ENCODE assay signal across 32 cellular contexts in the genomic region with DNA sequence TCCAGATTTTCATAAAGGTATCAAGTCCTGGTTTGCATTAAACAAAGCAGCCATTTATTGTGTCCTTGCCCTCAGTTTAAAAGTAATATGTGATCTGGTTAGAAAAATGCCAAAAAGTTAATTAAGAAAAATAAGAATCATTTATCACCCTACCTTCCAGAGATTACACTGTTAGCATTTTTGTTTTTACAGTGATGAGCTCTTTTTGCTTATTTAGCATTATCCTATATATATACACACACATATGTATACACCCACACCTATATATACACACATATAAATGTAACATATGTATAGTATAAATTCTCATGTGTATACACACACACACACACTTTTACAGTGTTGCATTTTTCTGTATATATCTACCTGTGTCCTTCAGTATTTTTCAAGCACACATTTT.
DNase-seq lines count a peak whose midpoint lies in the region; ATAC-seq, FAIRE-seq and TF ChIP-seq lines count a peak whose summit lies in the region.
"Had no signal": no experiment of that assay in that cellular context is flagged by ENCODE, and none has a peak within 500 bp of the region (broad histone marks: within the 10 kb centered on the region; RNA-seq: fewer than 3 reads in every experiment).

No MANE protein-coding gene starts in this region.

- H2AFZ ChIP-seq in HepG2 (ENCODE audit: low read length) (no peak overlapping the region), IMR-90 (replicated peaks; ENCODE audit: low read length, poor library complexity) (no peak overlapping the region), K562 (ENCODE audit: low read depth, low read length) (no peak overlapping the region)

- dilution Hi-C loops in IMR-90 (cut with HindIII; ENCODE audit: low sequenced_read_pairs, unreplicated experiment): no loop called here

- no peak overlapping the region for H4K91ac ChIP-seq in IMR-90 (ENCODE audit: insufficient read depth, low read depth, low read length)

- H3K79me1 ChIP-seq in IMR-90 (ENCODE audit: low read depth in 1 of 2, low read length in 2 of 2): peaks cover 4 to 7% of the 10 kb centered on the region in 2 experiments; a peak in 2 of 4 replicates

- no peaks in the 10 kb centered on the region for H4K20me1 ChIP-seq in HepG2 (ENCODE audit: insufficient read depth, low read length)
- H4K20me1 ChIP-seq in IMR-90 (ENCODE audit: insufficient read depth, low read length): no peaks in the 10 kb centered on the region
- H4K20me1 ChIP-seq in K562 (replicated peaks; ENCODE audit: control insufficient read depth, insufficient read depth, low read length): no peaks in the 10 kb centered on the region
- H4K20me1 ChIP-seq: BLaER1; BLaER1 treated with 17β-estradiol and CSF1 and Interleukin-3, amounts not matched to agents 10 nM and 100 nM had no signal

- TF ChIP-seq CTCF in HepG2 (CRISPR knock-in tag; IDR thresholded peaks at IDR 0.05) (no peak), right lobe of liver (IDR thresholded peaks at IDR 0.05) (no peak), A549 (IDR thresholded peaks at IDR 0.05) (no peak), IMR-90 (conservative IDR thresholded peaks at IDR 0.05; ENCODE audit: low read depth, low read length) (no peak), K562 (IDR thresholded peaks at IDR 0.05 in 2 of 3, conservative IDR thresholded peaks at IDR 0.05 in 1 of 3; ENCODE audit: insufficient read depth in 2 of 3, low read depth in 1 of 3, low read length in 3 of 3) (no peak), stomach (IDR thresholded peaks at IDR 0.05) (no peak)

- peaks cover 12% of the 10 kb centered on the region for H3K9me1 ChIP-seq in IMR-90 (ENCODE audit: insufficient read depth, low read length)
- no peaks in the 10 kb centered on the region for H3K9me1 ChIP-seq in K562 (ENCODE audit: control insufficient read depth, insufficient read depth, low read length)

- no peaks in the 10 kb centered on the region for H3K9me3 ChIP-seq in HepG2 (ENCODE audit: low read length)
- H3K9me3 ChIP-seq in right lobe of liver: no peaks in the 10 kb centered on the region
- no peaks in the 10 kb centered on the region for H3K9me3 ChIP-seq in A549
- no peaks in the 10 kb centered on the region for H3K9me3 ChIP-seq in IMR-90 (ENCODE audit: control insufficient read depth, insufficient read depth, low read length)
- no peaks in the 10 kb centered on the region for H3K9me3 ChIP-seq in K562 (replicated peaks; ENCODE audit: control insufficient read depth, insufficient read depth, low read depth, low read length)
- H3K9me3 ChIP-seq in stomach: no peaks in the 10 kb centered on the region
- H3K9me3 ChIP-seq: BE2C; BLaER1 treated with 17β-estradiol and CSF1 and Interleukin-3, amounts not matched to agents 10 nM and 100 nM; Caco-2 had no signal

- no peak overlapping the region for H2AK5ac ChIP-seq in IMR-90 (ENCODE audit: low read depth, low read length)

- H3K4me2 ChIP-seq in HepG2 (ENCODE audit: low read depth, low read length) (no peak overlapping the region), A549 (no peak overlapping the region), IMR-90 (ENCODE audit: low read depth, low read length) (no peak overlapping the region), K562 (ENCODE audit: insufficient read depth, low read length) (no peak overlapping the region)
- H3K4me2 ChIP-seq: BLaER1 had no signal

- H2BK120ac ChIP-seq in IMR-90 (ENCODE audit: low read depth, low read length): no peak overlapping the region

- H3K79me2 ChIP-seq in HepG2 (ENCODE audit: insufficient read depth, low read length): no peaks in the 10 kb centered on the region
- H3K79me2 ChIP-seq in K562 (ENCODE audit: control insufficient read depth, insufficient read depth, low read length): no peaks in the 10 kb centered on the region

- no peak for ATAC-seq in HepG2
- ATAC-seq in right lobe of liver: no peak
- ATAC-seq in A549: no peak
- ATAC-seq in IMR-90 (ENCODE audit: low read depth): no peak
- no peak for ATAC-seq in K562
- ATAC-seq: CD8-positive, alpha-beta T cell had no signal

- no peak overlapping the region for H4K8ac ChIP-seq in IMR-90 (ENCODE audit: low read depth in 2 of 2, low read length in 2 of 2)

- H3K4ac ChIP-seq in IMR-90 (ENCODE audit: low read depth, low read length): no peak overlapping the region

- H3K14ac ChIP-seq in IMR-90 (replicated peaks; ENCODE audit: low read depth, low read length): no peak overlapping the region

- no TSS peak for BruUV-seq in HepG2 (replicated peaks; lab: Mats Ljungman, UMichigan)
- BruUV-seq in IMR-90 (replicated peaks; lab: Mats Ljungman, UMichigan): no TSS peak
- BruUV-seq in K562 (replicated peaks; lab: Mats Ljungman, UMichigan): no TSS peak

- H2BK5ac ChIP-seq in IMR-90 (ENCODE audit: low read depth, low read length, poor library complexity, severe bottlenecking): no peak overlapping the region

- no peak overlapping the region for H3K9ac ChIP-seq in HepG2 (ENCODE audit: insufficient read depth, low read depth, low read length)
- no peak overlapping the region for H3K9ac ChIP-seq in IMR-90 (ENCODE audit: low read depth, low read length)
- H3K9ac ChIP-seq in K562 (ENCODE audit: insufficient read depth in 1 of 2, low read depth in 2 of 2, low read length in 2 of 2): no peak overlapping the region
- H3K9ac ChIP-seq: BLaER1; BLaER1 treated with 17β-estradiol and CSF1 and Interleukin-3, amounts not matched to agents 10 nM and 100 nM had no signal

- no peak overlapping the region for H2BK20ac ChIP-seq in IMR-90 (ENCODE audit: low read depth, low read length)

- no peaks in the 10 kb centered on the region for H3K4me1 ChIP-seq in HepG2 (ENCODE audit: insufficient read depth, low read length)
- H3K4me1 ChIP-seq in right lobe of liver: no peaks in the 10 kb centered on the region
- no peaks in the 10 kb centered on the region for H3K4me1 ChIP-seq in A549
- no peaks in the 10 kb centered on the region for H3K4me1 ChIP-seq in IMR-90 (ENCODE audit: control insufficient read depth, insufficient read depth, low read length)
- H3K4me1 ChIP-seq in K562 (replicated peaks in 1 of 2; ENCODE audit: control insufficient read depth in 2 of 2, insufficient read depth in 2 of 2, low read length in 2 of 2): no peaks in the 10 kb centered on the region
- H3K4me1 ChIP-seq in stomach: no peaks in the 10 kb centered on the region
- H3K4me1 ChIP-seq: BE2C, Caco-2 had no signal

- no peak overlapping the region for H3K18ac ChIP-seq in IMR-90 (ENCODE audit: low read depth, low read length)

- no peak for TF ChIP-seq POLR2A in HepG2 (IDR thresholded peaks at IDR 0.05; ENCODE audit: insufficient read depth in 1 of 2, low read depth in 2 of 2, low read length in 2 of 2)
- no peak for TF ChIP-seq POLR2A in right lobe of liver (IDR thresholded peaks at IDR 0.05)
- no peak for TF ChIP-seq POLR2A in A549 (IDR thresholded peaks at IDR 0.05; ENCODE audit: low read length)
- no peak for TF ChIP-seq POLR2A in IMR-90 (IDR thresholded peaks at IDR 0.05; ENCODE audit: low read depth, low read length)
- TF ChIP-seq POLR2A in K562 (conservative IDR thresholded peaks at IDR 0.05): no peak
- no peak for TF ChIP-seq POLR2A in stomach (IDR thresholded peaks at IDR 0.05)

- no peak for FAIRE-seq in HepG2 (lab: Jason Lieb, UNC)
- no peak for FAIRE-seq in A549 (lab: Jason Lieb, UNC)
- FAIRE-seq in K562 (lab: Jason Lieb, UNC): no peak
- FAIRE-seq: A204.1, D721Med had no signal

- H3K4me3 ChIP-seq in HepG2 (replicated peaks in 1 of 3; ENCODE audit: insufficient read depth in 1 of 3, low read depth in 2 of 3, low read length in 3 of 3) (no peak overlapping the region), right lobe of liver (no peak overlapping the region), A549 (no peak overlapping the region), IMR-90 (ENCODE audit: insufficient read depth, low read depth, low read length) (no peak overlapping the region), K562 (no peak overlapping the region), stomach (no peak overlapping the region)
- H3K4me3 ChIP-seq: BLaER1; BLaER1 treated with 17β-estradiol and CSF1 and Interleukin-3, amounts not matched to agents 10 nM and 100 nM had no signal

- H3K36me3 ChIP-seq in HepG2 (replicated peaks in 1 of 2; ENCODE audit: control insufficient read depth in 1 of 2, insufficient read depth in 2 of 2, low read length in 2 of 2) (peaks cover 10 to 34% of the 10 kb centered on the region in 2 experiments), right lobe of liver (peaks cover 0 to 6% (median 0%) of the 10 kb centered on the region in 4 donors), IMR-90 (ENCODE audit: control insufficient read depth, insufficient read depth, low read length) (peaks cover 54% of the 10 kb centered on the region), K562 (ENCODE audit: control insufficient read depth, insufficient read depth, low read length) (no peaks in the 10 kb centered on the region), stomach (peaks cover 10 to 96% (median 91%) of the 10 kb centered on the region in 4 donors)
- H3K36me3 ChIP-seq: BE2C; BLaER1; BLaER1 treated with 17β-estradiol and CSF1 and Interleukin-3, amounts not matched to agents 10 nM and 100 nM had no signal

- TF ChIP-seq EP300 in HepG2 (IDR thresholded peaks at IDR 0.05; ENCODE audit: low read depth in 2 of 2, low read length in 2 of 2) (no peak), HepG2 (CRISPR knock-in tag; IDR thresholded peaks at IDR 0.05; ENCODE audit: borderline replicate concordance) (no peak), A549 (IDR thresholded peaks at IDR 0.05) (no peak), K562 (IDR thresholded peaks at IDR 0.05; ENCODE audit: low read length) (no peak), stomach (IDR thresholded peaks at IDR 0.05) (no peak)

- H3K27me3 ChIP-seq in HepG2 (ENCODE audit: control insufficient read depth in 1 of 2, insufficient read depth in 2 of 2, low read length in 2 of 2) (no peaks in the 10 kb centered on the region), right lobe of liver (no peaks in the 10 kb centered on the region), IMR-90 (ENCODE audit: control insufficient read depth, insufficient read depth, low read length) (no peaks in the 10 kb centered on the region), K562 (ENCODE audit: control insufficient read depth in 2 of 2, insufficient read depth in 2 of 2, low read length in 2 of 2) (no peaks in the 10 kb centered on the region), stomach (no peaks in the 10 kb centered on the region)
- H3K27me3 ChIP-seq: BE2C; BLaER1; BLaER1 treated with 17β-estradiol and CSF1 and Interleukin-3, amounts not matched to agents 10 nM and 100 nM had no signal

- H3K23ac ChIP-seq in IMR-90 (ENCODE audit: low read depth, low read length): no peak overlapping the region

- in situ Hi-C loops in HepG2 (cut with HindIII; ENCODE audit: extremely low pct_ligation_motif_present, low pct_unique_long_range_greater_than_20kb): no loop called here
- in situ Hi-C loops in IMR-90 (cut with MboI; ENCODE audit: low sequenced_read_pairs): no loop called here
- in situ Hi-C loops in K562 (cut with MboI): no loop called here

- no peak overlapping the region for H2AK9ac ChIP-seq in IMR-90 (replicated peaks; ENCODE audit: low read depth, low read length, poor library complexity)

- H3K56ac ChIP-seq in IMR-90 (ENCODE audit: extremely low read depth, insufficient read depth, low read length): no peak overlapping the region

- POLR2A ChIA-PET in HepG2 (lab: Yijun Ruan, JAX) (no interaction called here), A549 (lab: Yijun Ruan, JAX) (no interaction called here), IMR-90 (lab: Charles Lee; ENCODE audit: unreplicated experiment) (no interaction called here), K562 (lab: Yijun Ruan, JAX) (interaction anchor here (0.9 kb wide), 1 partner anchor 1251 kb away, joined by 3 read pairs; no protein-coding TSS in a partner anchor)

- no peak overlapping the region for H4K5ac ChIP-seq in IMR-90 (ENCODE audit: low read depth, low read length)

- CTCF ChIA-PET in HepG2 (lab: Yijun Ruan, JAX; ENCODE audit: low intra/inter-chr PET ratio, low total read pairs) (no interaction called here), A549 (lab: Yijun Ruan, JAX) (interaction anchor here (1.2 kb wide), 1 partner anchor 237 kb away, joined by 3 read pairs; no protein-coding TSS in a partner anchor), IMR-90 (lab: Yijun Ruan, JAX) (no interaction called here), K562 (lab: Yijun Ruan, JAX; ENCODE audit: low intra/inter-chr PET ratio) (no interaction called here)

- H2BK15ac ChIP-seq in IMR-90 (ENCODE audit: low read depth, low read length): no peak overlapping the region

- intact Hi-C loops in HepG2 (cut with micrococcal nuclease; ENCODE audit: unreplicated experiment): no loop called here
- intact Hi-C loops in right lobe of liver (cut with DNase I): no loop called here
- intact Hi-C loops in IMR-90 (cut with micrococcal nuclease): no loop called here
- intact Hi-C loops in K562 (cut with micrococcal nuclease): no loop called here
- intact Hi-C loops in stomach (cut with DNase I; ENCODE audit: low total_unique reads): no loop called here

- TF ChIP-seq RAD21 in HepG2 (CRISPR knock-in tag; IDR thresholded peaks at IDR 0.05) (no peak), A549 (conservative IDR thresholded peaks at IDR 0.05 in 1 of 2, IDR thresholded peaks at IDR 0.05 in 1 of 2) (no peak), IMR-90 (IDR thresholded peaks at IDR 0.05; ENCODE audit: low read length) (no peak), K562 (CRISPR knock-in tag; conservative IDR thresholded peaks at IDR 0.05 in 1 of 2, IDR thresholded peaks at IDR 0.05 in 1 of 2) (no peak)

- DNase-seq in HepG2 (ENCODE audit: low spot score) (no peak), right lobe of liver (no peak), A549 (ENCODE audit: low read depth in 1 of 2, low spot score in 1 of 2) (no peak), IMR-90 (no peak), K562 (ENCODE audit: extremely low read depth in 1 of 4, low spot score in 3 of 4) (no peak), NCI-H1105 treated with DMSO at 0.1 percent for 48 hours (lab: John Stamatoyannopoulos, UW) (no peak), NCI-H526 (lab: John Stamatoyannopoulos, UW) (no peak), stomach (no peak)
- DNase-seq: 8988T; ACHN; AML-193; BE2C; C1 segment of cervical spinal cord; Caco-2; Calu3; CD4-positive, alpha-beta memory T cell; CD4-positive, alpha-beta T cell; CD4-positive, CD25-positive, alpha-beta regulatory T cell; CD8-positive, alpha-beta memory T cell; CD8-positive, alpha-beta T cell; COR-L47; DMS 273 treated with DMSO at 0.1 percent for 48 hours; DMS79; DMS79 treated with DMSO at 0.1 percent for 48 hours; DND-41; EL had no signal

- no peak overlapping the region for H3K27ac ChIP-seq in HepG2 (ENCODE audit: extremely low read length, insufficient read depth, low read length)
- H3K27ac ChIP-seq in right lobe of liver: no peak overlapping the region
- H3K27ac ChIP-seq in A549: no peak overlapping the region
- no peak overlapping the region for H3K27ac ChIP-seq in IMR-90 (ENCODE audit: insufficient read depth, low read length)
- H3K27ac ChIP-seq in K562 (ENCODE audit: extremely low read depth, low read depth, low read length): no peak overlapping the region
- no peak overlapping the region for H3K27ac ChIP-seq in stomach
- H3K27ac ChIP-seq: 22Rv1; BLaER1; BLaER1 treated with 17β-estradiol and CSF1 and Interleukin-3, amounts not matched to agents 10 nM and 100 nM; C4-2B had no signal

Comparison
In these comparisons a context has a peak if more than half of its experiments do, and no peak if none do; other contexts are left out.
1. Of the 241 proteins assayed by ChIP-seq in both HepG2 and K562: peak only in HepG2: MAFF and MAFK; only in K562: none; in both: none; in neither: 239.